Comparison of ENCODE assay signal across 15 cellular contexts in genomic region chr9:96984139-96984538, GRCh38. TPM values are rescaled to one million over a fixed set of nuclear protein-coding genes. Genes with fewer than 3 reads are reported as not detected.
"Had no signal": no experiment of that assay in that cellular context is flagged by ENCODE, and none has a peak within 500 bp of the region (broad histone marks: within the 10 kb centered on the region; RNA-seq: fewer than 3 reads in every experiment).

No MANE protein-coding gene starts in this region.

RNA-seq across cellular contexts. Expression of gene CTSV, which starts 54.8 kb away (rescaled TPM):
- total RNA-seq: ascending aorta, cardiac septum, esophagus muscularis mucosa had no signal

RNA-seq across cellular contexts. Expression of gene NUTM2G, which starts 55.5 kb away (rescaled TPM):
- total RNA-seq: activated CD4-positive, alpha-beta memory T cell treated with anti-CD3 and anti-CD28 coated beads, Interleukin-2, amount 10 ng/mL, durations not matched to agents 7 days and 5 days; activated CD4-positive, alpha-beta T cell treated with anti-CD3 and anti-CD28 coated beads, Interleukin-2, amount 10 ng/mL, durations not matched to agents 7 days and 5 days; activated naive CD4-positive, alpha-beta T cell treated with anti-CD3 and anti-CD28 coated beads, Interleukin-2, amount 50 U/mL, for 72 hours; activated naive CD8-positive, alpha-beta T cell treated with anti-CD3 and anti-CD28 coated beads, Interleukin-2, amount 10 ng/mL, durations not matched to agents 7 days and 5 days; activated T-cell treated with anti-CD3 and anti-CD28 coated beads, Interleukin-2, amount 50 U/mL, for 72 hours; ascending aorta; breast epithelium; cardiac septum; cerebellum; dermis blood vessel endothelial cell; esophagus muscularis mucosa; foreskin keratinocyte; gastroesophageal sphincter; T-cell; T-helper 2 cell treated with Interferon-gamma antibody and Interleukin-4, amounts not matched to agents 100 ng/mL and 5 ng/mL, for 36 hours had no signal
- polyA plus RNA-seq: foreskin keratinocyte had no signal
